Comparison of ENCODE assay signal across 1 cellular context in the genomic region with DNA sequence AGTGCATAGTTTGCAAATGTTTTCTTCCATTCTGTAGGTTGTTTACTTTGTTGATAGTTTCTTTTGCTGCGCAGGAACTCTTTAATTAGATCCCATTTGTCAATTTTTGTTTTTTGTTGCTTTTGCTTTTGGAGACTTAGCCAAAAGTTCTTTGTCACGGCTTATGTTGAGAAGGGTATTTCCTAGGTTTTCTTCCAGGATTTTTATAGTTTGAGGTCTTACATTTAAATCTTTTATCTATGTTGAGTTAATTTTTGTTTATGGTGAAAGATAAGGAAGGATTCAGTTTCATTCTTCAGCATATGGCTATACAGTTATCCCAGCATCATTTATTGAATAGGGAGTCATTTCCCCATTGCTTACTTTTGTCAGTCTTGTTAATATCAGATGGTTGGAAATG.
TF ChIP-seq lines count a peak whose summit lies in the region.

No MANE protein-coding gene starts in this region.

TF ChIP-seq in HEK293, 187 proteins besides CTCF, POLR2A, EP300 and RAD21 (continued from another document):
- 0 out of 2 replicates have a peak, but pooled peaks have one; percentile 22 for TF ChIP-seq ZNF692 (tag by site-specific recombination; IDR thresholded peaks at IDR 0.05)
- peak; percentile 77 for TF ChIP-seq OVOL3 (tag by site-specific recombination; IDR thresholded peaks at IDR 0.05)
- TF ChIP-seq ZNF10 (tag by site-specific recombination; IDR thresholded peaks at IDR 0.05) = 0 out of 2 replicates have a peak, but pooled peaks have one; percentile 28
